ENCODE assay signal across 8 cellular contexts in the genomic region with DNA sequence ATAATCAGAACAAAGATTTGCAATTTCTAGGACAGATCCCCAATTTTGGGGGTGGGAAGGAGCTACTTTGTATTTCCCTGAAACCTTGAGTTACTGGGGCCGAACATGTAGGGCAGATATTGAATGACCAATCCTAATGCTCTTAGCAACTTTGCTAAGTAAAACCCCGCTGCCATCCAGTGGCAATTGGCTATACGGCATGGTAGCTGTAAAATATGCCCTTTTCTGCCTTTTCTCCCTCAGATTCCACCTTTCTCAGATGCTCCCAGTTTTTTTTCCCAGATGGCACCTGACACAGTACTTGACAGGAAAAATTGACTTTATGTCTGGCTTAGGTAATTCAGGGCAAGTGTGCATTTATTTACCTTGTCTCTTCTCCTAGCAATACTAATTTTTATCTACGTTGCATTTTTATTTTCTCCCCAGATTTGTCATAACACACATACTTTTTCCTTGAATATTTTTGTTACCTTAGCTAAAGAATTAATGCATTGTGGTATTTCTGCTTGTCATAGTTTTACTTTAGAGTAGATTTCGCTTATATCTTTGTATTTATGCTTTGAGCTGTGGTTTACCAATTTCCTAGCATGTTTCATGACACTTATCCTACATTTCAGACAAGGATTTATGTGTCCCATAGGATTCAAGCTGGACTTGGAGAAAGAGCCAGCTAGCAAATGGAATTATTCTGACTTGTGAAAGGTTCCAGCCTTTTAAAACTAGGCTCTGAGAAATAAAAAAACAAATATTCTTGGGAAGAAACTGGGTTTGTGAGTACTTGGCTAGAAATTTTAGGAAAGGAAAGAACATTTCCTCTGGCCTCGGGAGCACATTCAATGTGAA. TPM values are rescaled to one million over a fixed set of nuclear protein-coding genes. Genes with fewer than 3 reads are reported as not detected.
DNase-seq lines count a peak whose midpoint lies in the region; ATAC-seq, FAIRE-seq and TF ChIP-seq lines count a peak whose summit lies in the region.

No MANE protein-coding gene starts in this region.

- H3K27me3 ChIP-seq in PC-9 (ENCODE audit: insufficient read depth, low read depth): no peaks in the 10 kb centered on the region
- H3K27me3 ChIP-seq in left ventricle myocardium inferior (ENCODE audit: low read depth): no peaks in the 10 kb centered on the region

- H3K9me3 ChIP-seq in PC-9 (ENCODE audit: insufficient read depth, low read depth) (no peaks in the 10 kb centered on the region), left ventricle myocardium inferior (replicated peaks) (no peaks in the 10 kb centered on the region)

- FAIRE-seq in GM12891 (lab: Jason Lieb, UNC): peak; percentile 87

- CTCF ChIA-PET in PC-9 (lab: Charles Lee): interaction anchor here (0.5 to 1.6 kb wide), 8 partner anchors 36 to 1091 kb away, joined by 3 to 9 read pairs (median 4); no protein-coding TSS in a partner anchor

- no TSS peak for BruUV-seq in PC-9 (replicated peaks; lab: Mats Ljungman, UMichigan)

- TF ChIP-seq POLR2A in GM12891 (IDR thresholded peaks at IDR 0.05; ENCODE audit: low read depth, low read length): no peak

- H3K36me3 ChIP-seq in PC-9 (ENCODE audit: low read depth) (no peaks in the 10 kb centered on the region), left ventricle myocardium inferior (no peaks in the 10 kb centered on the region)

- H3K9me2 ChIP-seq in PC-9 (ENCODE audit: insufficient read depth): no peaks in the 10 kb centered on the region

- H3F3A ChIP-seq in PC-9 (ENCODE audit: insufficient read depth, low read depth): no peaks in the 10 kb centered on the region

- H2AFZ ChIP-seq in PC-9: no peak overlapping the region

- H3K4me3 ChIP-seq in PC-9: no peak overlapping the region
- H3K4me3 ChIP-seq in left ventricle myocardium inferior: peak overlapping the region; percentile 39

- H3K27ac ChIP-seq in PC-9: no peak overlapping the region
- H3K27ac ChIP-seq in angular gyrus (ENCODE audit: low read depth, low read length): peak overlapping the region; percentile 5
- H3K27ac ChIP-seq in left ventricle myocardium inferior (replicated peaks): peak overlapping the region; percentile 91

- H3K79me2 ChIP-seq in PC-9 (ENCODE audit: low read depth): no peaks in the 10 kb centered on the region

- intact Hi-C loops in PC-9 (cut with micrococcal nuclease; ENCODE audit: unreplicated experiment) (loop anchor here (1.0 to 5.0 kb wide), 4 partner anchors 761 to 1441 kb away; no protein-coding TSS in a partner anchor), left ventricle myocardium inferior (cut with micrococcal nuclease) (loop anchor here (10.0 kb wide), 1 partner anchor 1008 kb away; no protein-coding TSS in a partner anchor)

- peak; percentile 76 for ATAC-seq in HG03442 (IDR thresholded peaks at IDR 0.05; ENCODE audit: unreplicated experiment)

- H3K4me1 ChIP-seq in PC-9 (replicated peaks; ENCODE audit: insufficient read depth) (no peaks in the 10 kb centered on the region), left ventricle myocardium inferior (peaks cover 100% of the 10 kb centered on the region)

- no peak overlapping the region for H3K4me2 ChIP-seq in PC-9

- peak; percentile 79 for TF ChIP-seq CTCF in PC-9 (conservative IDR thresholded peaks at IDR 0.05)
- TF ChIP-seq CTCF in left ventricle myocardium inferior (IDR thresholded peaks at IDR 0.05; ENCODE audit: borderline replicate concordance): peak; percentile 81

- DNase-seq in AG08396 (ENCODE audit: low spot score) (peak; percentile 65), GM12891 (ENCODE audit: insufficient read length, low spot score) (no peak), PC-9 (peak in 1 of 2 experiments; percentile 46), left ventricle myocardium inferior (peak; percentile 33), putamen (ENCODE audit: low spot score) (peak; percentile 76), cortex of kidney (lab: John Stamatoyannopoulos, UW) (no peak)

- POLR2A ChIA-PET in PC-9 (lab: Charles Lee; ENCODE audit: unreplicated experiment): interaction anchor here (0.7 kb wide), 1 partner anchor 19 kb away, joined by 3 read pairs; no protein-coding TSS in a partner anchor

- 0 out of 2 replicates have a peak, but pooled peaks cover 4% of the 10 kb centered on the region for H4K20me1 ChIP-seq in PC-9 (ENCODE audit: insufficient read depth)

TF ChIP-seq in GM12891, 5 proteins besides CTCF, POLR2A, EP300 and RAD21:
- TF ChIP-seq POU2F2 (IDR thresholded peaks at IDR 0.05; ENCODE audit: low read depth, low read length): no peak

RNA-seq across cellular contexts. Expression of a gene that starts 37.3 kb away (rescaled TPM):
- polyA plus RNA-seq in GM12891 (2012; ENCODE audit: low read depth, missing spikeins): 16.1 TPM
- total RNA-seq in PC-9 (2021) (15.1 and 15.9 TPM in 2 replicates), left ventricle myocardium inferior (132 TPM)

Comparison
In these comparisons a context has a peak if more than half of its experiments do, and no peak if none do; other contexts are left out.
1. DNase-seq: peak in AG08396 (single experiment), left ventricle myocardium inferior (single experiment) and putamen (single experiment); none in GM12891 (single experiment) and cortex of kidney (single experiment).